Comparison of ENCODE assay signal across 1 cellular context in the genomic region with DNA sequence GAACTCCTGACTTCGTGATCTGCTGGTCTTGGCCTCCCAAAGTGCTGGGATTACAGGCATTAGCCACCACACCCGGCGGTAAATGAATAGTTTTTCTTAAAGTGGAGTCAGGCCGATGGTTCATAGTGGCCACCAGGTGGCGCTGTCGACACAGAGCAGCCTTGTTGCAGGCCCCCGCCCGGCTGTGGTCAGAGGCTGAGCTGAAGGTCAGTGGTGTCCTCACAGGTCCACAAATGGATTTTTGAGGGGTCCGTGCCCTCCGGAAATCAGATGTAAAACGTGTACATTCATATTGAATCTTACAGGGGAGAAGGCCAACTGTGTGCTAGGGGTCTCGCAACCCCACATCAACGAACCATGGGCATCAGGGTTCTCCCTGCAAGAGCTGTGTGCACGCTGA.
TF ChIP-seq lines count a peak whose summit lies in the region.

No MANE protein-coding gene starts in this region.

TF ChIP-seq in HEK293, 187 proteins besides CTCF, POLR2A, EP300 and RAD21 (continued from another document):
- TF ChIP-seq, protein P1, sequence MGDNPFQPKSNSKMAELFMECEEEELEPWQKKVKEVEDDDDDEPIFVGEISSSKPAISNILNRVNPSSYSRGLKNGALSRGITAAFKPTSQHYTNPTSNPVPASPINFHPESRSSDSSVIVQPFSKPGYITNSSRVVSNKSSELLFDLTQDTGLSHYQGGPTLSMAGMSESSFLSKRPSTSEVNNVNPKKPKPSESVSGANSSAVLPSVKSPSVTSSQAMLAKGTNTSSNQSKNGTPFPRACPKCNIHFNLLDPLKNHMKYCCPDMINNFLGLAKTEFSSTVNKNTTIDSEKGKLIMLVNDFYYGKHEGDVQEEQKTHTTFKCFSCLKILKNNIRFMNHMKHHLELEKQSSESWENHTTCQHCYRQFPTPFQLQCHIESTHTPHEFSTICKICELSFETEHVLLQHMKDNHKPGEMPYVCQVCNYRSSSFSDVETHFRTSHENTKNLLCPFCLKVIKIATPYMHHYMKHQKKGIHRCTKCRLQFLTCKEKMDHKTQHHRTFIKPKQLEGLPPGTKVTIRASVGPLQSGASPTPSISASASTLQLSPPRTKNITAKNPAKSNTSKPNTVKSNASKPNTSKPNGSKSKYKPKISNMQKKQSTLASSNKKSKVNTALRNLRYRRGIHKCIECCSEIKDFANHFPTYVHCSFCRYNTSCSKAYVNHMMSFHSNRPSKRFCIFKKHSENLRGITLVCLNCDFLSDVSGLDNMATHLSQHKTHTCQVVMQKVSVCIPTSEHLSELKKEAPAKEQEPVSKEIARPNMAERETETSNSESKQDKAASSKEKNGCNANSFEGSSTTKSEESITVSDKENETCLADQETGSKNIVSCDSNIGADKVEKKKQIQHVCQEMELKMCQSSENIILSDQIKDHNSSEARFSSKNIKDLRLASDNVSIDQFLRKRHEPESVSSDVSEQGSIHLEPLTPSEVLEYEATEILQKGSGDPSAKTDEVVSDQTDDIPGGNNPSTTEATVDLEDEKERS (tag by site-specific recombination; IDR thresholded peaks at IDR 0.05): peak; percentile 85
- TF ChIP-seq, protein P2, sequence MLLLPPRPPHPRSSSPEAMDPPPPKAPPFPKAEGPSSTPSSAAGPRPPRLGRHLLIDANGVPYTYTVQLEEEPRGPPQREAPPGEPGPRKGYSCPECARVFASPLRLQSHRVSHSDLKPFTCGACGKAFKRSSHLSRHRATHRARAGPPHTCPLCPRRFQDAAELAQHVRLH (tag by site-specific recombination; IDR thresholded peaks at IDR 0.05): peak; percentile 73; the same call in 1 of the 2 replicates
- TF ChIP-seq SETDB1 (IDR thresholded peaks at IDR 0.05; ENCODE audit: insufficient read length, low read length): peak; percentile 71
TF ChIP-seq in HEK293: peak in this region for 12.
